In genomic region chr16:88941933-88942909, GRCh38 we compare ENCODE assay signal across 8 cellular contexts. TPM values are rescaled to one million over a fixed set of nuclear protein-coding genes. Genes with fewer than 3 reads are reported as not detected.
DNase-seq lines count a peak whose midpoint lies in the region; ATAC-seq lines count a peak whose summit lies in the region.

No MANE protein-coding gene starts in this region.

- H3K27me3 Mint-ChIP-seq in memory B cell: no peaks in the 10 kb centered on the region

- no peaks in the 10 kb centered on the region for H3K9me3 Mint-ChIP-seq in memory B cell

- H3K36me3 Mint-ChIP-seq in memory B cell: peaks cover 3% of the 10 kb centered on the region

- ATAC-seq in HG03432 (IDR thresholded peaks at IDR 0.05; ENCODE audit: unreplicated experiment) (peak; percentile 55), memory B cell (ENCODE audit: low read depth) (peak; percentile 73)

- DNase-seq in NCI-H1436 (lab: John Stamatoyannopoulos, UW): peak; percentile 43
- DNase-seq in NCI-H1436 treated with DMSO at 0.1 percent for 48 hours (lab: John Stamatoyannopoulos, UW): no peak
- peak; percentile 20 to 50 (median 40) for DNase-seq in activated CD4-positive, CD25-positive, alpha-beta regulatory T cell (lab: John Stamatoyannopoulos, UW)
- peak; percentile 46 for DNase-seq in cerebellar cortex (ENCODE audit: low spot score)
- DNase-seq in memory B cell (ENCODE audit: low spot score in 2 of 2): peak; percentile 79 to 84
- DNase-seq in stimulated activated naive CD4-positive, alpha-beta T cell treated with Interleukin-2 at 50 U/mL for 16 hours (lab: John Stamatoyannopoulos, UW): peak; percentile 27
- DNase-seq in SK-N-DZ (ENCODE audit: low spot score): no peak

- peak overlapping the region; percentile 81 for H3K4me3 Mint-ChIP-seq in memory B cell

- peak overlapping the region; percentile 75 for H3K27ac Mint-ChIP-seq in memory B cell

- peaks cover 25% of the 10 kb centered on the region for H3K4me1 Mint-ChIP-seq in memory B cell

RNA-seq across cellular contexts. Expression of gene CBFA2T3, which starts 34.8 kb away (rescaled TPM):
- not detected in 2 replicates for polyA plus RNA-seq in SK-N-DZ (2014; cell fraction: cytosol; rRNA removed)
- 0.24 and 0.28 TPM in 2 replicates for polyA plus RNA-seq in SK-N-DZ (2014; cell fraction: nucleus; rRNA removed)

Comparison
In these comparisons a context has a peak if more than half of its experiments do, and no peak if none do; other contexts are left out.
1. DNase-seq: peak in NCI-H1436 (single experiment), activated CD4-positive, CD25-positive, alpha-beta regulatory T cell (4 of 4), cerebellar cortex (single experiment), memory B cell (2 of 2) and stimulated activated naive CD4-positive, alpha-beta T cell treated with Interleukin-2 at 50 U/mL for 16 hours (single experiment); none in NCI-H1436 treated with DMSO at 0.1 percent for 48 hours (single experiment) and SK-N-DZ (single experiment).